In the genomic region with DNA sequence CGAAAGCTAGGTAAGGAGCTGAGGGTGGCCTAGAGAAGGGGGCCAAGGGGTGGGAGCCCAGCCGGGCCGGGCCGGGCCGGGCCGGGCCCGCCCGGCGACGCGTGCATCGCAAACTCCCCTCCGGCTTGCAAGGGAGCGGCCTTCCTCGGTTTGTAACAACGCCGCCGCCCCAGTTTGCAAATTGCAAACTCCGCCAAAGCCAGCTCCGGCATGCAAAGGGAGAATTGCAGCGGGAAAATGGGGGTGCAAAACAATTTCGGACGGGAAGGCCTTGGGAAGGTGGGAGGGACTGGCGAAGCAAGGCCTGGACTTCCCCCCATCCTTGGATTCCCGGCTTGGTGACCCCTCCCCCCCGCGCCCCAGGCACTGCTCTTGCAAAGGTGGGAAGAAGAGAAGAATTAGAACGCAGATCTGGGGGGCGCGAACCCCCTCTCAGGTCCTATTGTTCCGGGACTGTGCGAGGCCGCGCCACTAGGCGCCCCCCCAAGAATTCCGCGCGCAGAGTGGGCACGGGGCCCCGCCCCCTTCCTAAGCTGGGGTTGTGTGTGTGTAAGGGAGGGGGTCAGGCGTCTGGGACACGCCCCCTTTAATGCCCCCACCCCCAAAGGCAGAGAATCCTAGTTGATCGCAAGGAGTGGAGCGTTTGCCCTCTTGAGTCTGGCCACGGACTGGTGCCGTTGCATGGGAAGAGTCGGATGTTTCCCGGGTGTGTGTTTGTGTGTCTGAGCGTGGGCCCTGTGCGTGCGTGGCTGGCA, we compare ENCODE assay signal across 8 cellular contexts. TPM values are rescaled to one million over a fixed set of nuclear protein-coding genes. Genes with fewer than 3 reads are reported as not detected.
DNase-seq lines count a peak whose midpoint lies in the region; ATAC-seq lines count a peak whose summit lies in the region.

No MANE protein-coding gene starts in this region.

- peaks cover 13% of the 10 kb centered on the region for H3K36me3 Mint-ChIP-seq in activated CD4-positive, alpha-beta T cell treated with anti-CD3 and anti-CD28 coated beads, Interleukin-2, amount 10 ng/mL, durations not matched to agents 24 days and 14 days (ENCODE audit: low read depth)
- peaks cover 37% of the 10 kb centered on the region for H3K36me3 Mint-ChIP-seq in effector memory CD8-positive, alpha-beta T cell (ENCODE audit: insufficient read depth)

- peak overlapping the region; percentile 82 for H3K27ac Mint-ChIP-seq in activated CD4-positive, alpha-beta T cell treated with anti-CD3 and anti-CD28 coated beads, Interleukin-2, amount 10 ng/mL, durations not matched to agents 24 days and 14 days
- H3K27ac Mint-ChIP-seq in effector memory CD8-positive, alpha-beta T cell = peak overlapping the region in 1 of 2 donors; percentile 78

- H3K9me3 Mint-ChIP-seq in activated CD4-positive, alpha-beta T cell treated with anti-CD3 and anti-CD28 coated beads, Interleukin-2, amount 10 ng/mL, durations not matched to agents 24 days and 14 days = no peaks in the 10 kb centered on the region
- H3K9me3 Mint-ChIP-seq in effector memory CD8-positive, alpha-beta T cell = no peaks in the 10 kb centered on the region

- ATAC-seq in effector memory CD8-positive, alpha-beta T cell (replicated peaks) = no peak

- DNase-seq in DMS53 (lab: John Stamatoyannopoulos, UW) = peak; percentile 64
- DNase-seq in DMS53 treated with DMSO at 0.1 percent for 48 hours (lab: John Stamatoyannopoulos, UW; ENCODE audit: unreplicated experiment) = no peak
- DNase-seq in NCI-H1092 treated with DMSO at 0.1 percent for 48 hours (lab: John Stamatoyannopoulos, UW) = peak; percentile 20
- peak; percentile 84 for DNase-seq in activated CD4-positive, alpha-beta T cell treated with anti-CD3 and anti-CD28 coated beads, Interleukin-2, amount 10 ng/mL, durations not matched to agents 24 days and 14 days
- peak in 1 of 3 experiments; percentile 19 for DNase-seq in effector memory CD8-positive, alpha-beta T cell
- DNase-seq in midbrain (lab: John Stamatoyannopoulos, UW) = peak; percentile 71
- DNase-seq in superior temporal gyrus (ENCODE audit: extremely low spot score) = peak; percentile 38
- no peak for DNase-seq in NCI-H128 (lab: John Stamatoyannopoulos, UW; ENCODE audit: unreplicated experiment)

- peaks cover 30% of the 10 kb centered on the region for H3K4me1 Mint-ChIP-seq in activated CD4-positive, alpha-beta T cell treated with anti-CD3 and anti-CD28 coated beads, Interleukin-2, amount 10 ng/mL, durations not matched to agents 24 days and 14 days
- H3K4me1 Mint-ChIP-seq in effector memory CD8-positive, alpha-beta T cell (ENCODE audit: low read depth in 2 of 2) = peaks cover 34 to 36% of the 10 kb centered on the region in 2 donors

- H3K27me3 Mint-ChIP-seq in activated CD4-positive, alpha-beta T cell treated with anti-CD3 and anti-CD28 coated beads, Interleukin-2, amount 10 ng/mL, durations not matched to agents 24 days and 14 days = peaks cover 11% of the 10 kb centered on the region
- H3K27me3 Mint-ChIP-seq in effector memory CD8-positive, alpha-beta T cell = no peaks in the 10 kb centered on the region

- intact Hi-C loops in activated CD4-positive, alpha-beta T cell treated with anti-CD3 and anti-CD28 coated beads, Interleukin-2, amount 10 ng/mL, durations not matched to agents 24 days and 14 days (cut with micrococcal nuclease) = loop anchor here (1.0 to 5.0 kb wide), 5 partner anchors 37 to 335 kb away; partner anchors contain the start of genes AKT1S1, AP2A1, ATF5 and BCL2L12

- H3K4me3 Mint-ChIP-seq in activated CD4-positive, alpha-beta T cell treated with anti-CD3 and anti-CD28 coated beads, Interleukin-2, amount 10 ng/mL, durations not matched to agents 24 days and 14 days = peak overlapping the region; percentile 88
- peak overlapping the region; percentile 79 to 89 for H3K4me3 Mint-ChIP-seq in effector memory CD8-positive, alpha-beta T cell

RNA-seq across cellular contexts. Expression of gene PRR12, which starts 0.9 kb away (rescaled TPM):
- total RNA-seq in activated CD4-positive, alpha-beta T cell treated with anti-CD3 and anti-CD28 coated beads, Interleukin-2, amount 10 ng/mL, durations not matched to agents 24 days and 14 days = 31.1 and 32.7 TPM in 2 replicates

RNA-seq across cellular contexts. Expression of gene PRRG2, which starts 10.8 kb away (rescaled TPM):
- total RNA-seq in activated CD4-positive, alpha-beta T cell treated with anti-CD3 and anti-CD28 coated beads, Interleukin-2, amount 10 ng/mL, durations not matched to agents 24 days and 14 days = 0.56 and 1.0 TPM in 2 replicates

RNA-seq across cellular contexts. Expression of gene NOSIP, which starts 11.6 kb away (rescaled TPM):
- total RNA-seq in activated CD4-positive, alpha-beta T cell treated with anti-CD3 and anti-CD28 coated beads, Interleukin-2, amount 10 ng/mL, durations not matched to agents 24 days and 14 days = 66.1 and 68.5 TPM in 2 replicates

RNA-seq across cellular contexts. Expression of gene RRAS, which starts 48.0 kb away (rescaled TPM):
- 4.1 and 5.0 TPM in 2 replicates for total RNA-seq in activated CD4-positive, alpha-beta T cell treated with anti-CD3 and anti-CD28 coated beads, Interleukin-2, amount 10 ng/mL, durations not matched to agents 24 days and 14 days

RNA-seq across cellular contexts. Expression of gene SCAF1, which starts 50.1 kb away (rescaled TPM):
- total RNA-seq in activated CD4-positive, alpha-beta T cell treated with anti-CD3 and anti-CD28 coated beads, Interleukin-2, amount 10 ng/mL, durations not matched to agents 24 days and 14 days = 75.0 and 84.9 TPM in 2 replicates

Comparison
In these comparisons a context has a peak if more than half of its experiments do, and no peak if none do; other contexts are left out.
1. DNase-seq: peak in DMS53 (single experiment), NCI-H1092 treated with DMSO at 0.1 percent for 48 hours (single experiment), activated CD4-positive, alpha-beta T cell treated with anti-CD3 and anti-CD28 coated beads, Interleukin-2, amount 10 ng/mL, durations not matched to agents 24 days and 14 days (single experiment), midbrain (single experiment) and superior temporal gyrus (single experiment); none in DMS53 treated with DMSO at 0.1 percent for 48 hours (single experiment) and NCI-H128 (single experiment).